8 cellular contexts compared by ENCODE assay signal in the genomic region with DNA sequence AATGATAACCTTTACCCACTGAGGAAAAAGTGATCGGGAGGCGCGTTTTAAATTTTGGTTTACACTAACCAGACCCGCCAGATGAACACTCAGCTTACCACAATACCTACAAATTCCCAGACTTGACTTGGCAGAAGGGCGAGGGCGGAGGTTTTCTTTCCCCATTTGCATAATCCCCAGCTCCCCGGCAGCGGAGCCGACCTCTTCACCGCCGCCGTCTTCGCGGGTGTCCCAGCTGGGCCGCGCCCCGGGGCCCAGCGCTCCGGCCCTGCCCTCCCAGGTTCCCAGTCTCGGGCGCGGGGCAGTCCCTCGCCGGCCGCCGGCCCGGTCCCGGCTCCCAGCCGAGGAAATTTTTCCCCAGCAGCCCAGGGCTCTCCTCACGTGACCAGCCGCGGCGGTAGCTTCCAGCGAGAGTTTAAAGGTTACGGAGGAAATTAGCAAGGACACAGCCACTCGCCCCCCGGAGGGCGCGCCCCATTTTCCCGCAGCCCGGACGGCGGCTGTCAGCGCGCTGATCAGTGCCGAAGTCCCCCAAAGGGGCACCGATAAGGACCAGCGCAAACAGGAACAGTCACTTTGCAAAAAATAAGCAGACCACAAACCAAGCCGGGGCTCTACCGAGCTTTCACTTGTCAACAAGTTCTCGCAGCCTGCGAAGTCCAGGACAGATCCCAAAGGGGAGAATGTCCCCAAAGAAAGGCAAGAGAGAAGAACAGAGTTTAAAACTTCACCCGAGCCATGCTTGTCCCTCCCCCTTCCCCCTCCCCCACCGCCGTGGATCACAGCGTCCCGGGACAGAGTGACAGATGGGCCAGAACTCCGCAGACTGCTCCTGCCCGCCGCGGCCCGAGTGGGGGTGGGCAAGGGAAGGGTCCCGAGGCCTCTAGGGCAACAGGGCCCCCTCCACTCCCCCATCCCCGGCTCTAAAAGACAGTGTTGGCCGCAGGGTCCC. TPM values are rescaled to one million over a fixed set of nuclear protein-coding genes. Genes with fewer than 3 reads are reported as not detected.
DNase-seq lines count a peak whose midpoint lies in the region; ATAC-seq and TF ChIP-seq lines count a peak whose summit lies in the region.

No MANE protein-coding gene starts in this region.

- no peak for TF ChIP-seq CTCF in GM10266 (IDR thresholded peaks at IDR 0.05; ENCODE audit: control insufficient read depth, insufficient read depth, low read depth, missing control alignments)
- no peak for TF ChIP-seq CTCF in NB4 (IDR thresholded peaks at IDR 0.05; ENCODE audit: low read depth, low read length)
- peak in 4 of 56 donors; percentile 9 to 30 (median 15) for TF ChIP-seq CTCF in dorsolateral prefrontal cortex (IDR thresholded peaks at IDR 0.05 in 54 of 56, conservative IDR thresholded peaks at IDR 0.05 in 2 of 56; ENCODE audit: low read depth in 1 of 56, partially characterized antibody in 56 of 56)
- TF ChIP-seq CTCF in lower lobe of right lung (IDR thresholded peaks at IDR 0.05), result no peak

- intact Hi-C loops in dorsolateral prefrontal cortex (cut with DNase I) (loop anchor here in 1 of 2 donors (5.0 kb wide), 1 partner anchor 212 kb away; no protein-coding TSS in a partner anchor), lower lobe of right lung (cut with DNase I) (loop anchor here (5.0 to 10.0 kb wide), 2 partner anchors 125 to 287 kb away; no protein-coding TSS in a partner anchor)

- H3K9me3 ChIP-seq in lower lobe of right lung, result no peaks in the 10 kb centered on the region

- peak; percentile 73 to 80 for ATAC-seq in lower lobe of right lung

- H3K36me3 ChIP-seq in lower lobe of right lung, result no peaks in the 10 kb centered on the region

- peaks cover 51% of the 10 kb centered on the region for H3K4me1 ChIP-seq in lower lobe of right lung

- H3K27ac ChIP-seq in dorsolateral prefrontal cortex, result peak overlapping the region; percentile 63 to 98 (median 93)
- peak overlapping the region; percentile 98 for H3K27ac ChIP-seq in lower lobe of right lung

- H3K27me3 ChIP-seq in dorsolateral prefrontal cortex, result no peaks in the 10 kb centered on the region
- H3K27me3 ChIP-seq in lower lobe of right lung (ENCODE audit: low read depth), result no peaks in the 10 kb centered on the region

- H3K4me3 ChIP-seq in NB4 (ENCODE audit: low read depth, low read length), result peak overlapping the region; percentile 73
- peak overlapping the region; percentile 61 to 95 (median 85) for H3K4me3 ChIP-seq in dorsolateral prefrontal cortex
- H3K4me3 ChIP-seq in lower lobe of right lung, result peak overlapping the region; percentile 80

- TF ChIP-seq POLR2A in NB4 (IDR thresholded peaks at IDR 0.05; ENCODE audit: extremely low read depth, insufficient read length), result no peak

- DNase-seq in GM10266 (ENCODE audit: extremely low spot score), result peak; percentile 74
- peak; percentile 49 for DNase-seq in HCEC 1CT
- peak; percentile 65 for DNase-seq in NB4 (ENCODE audit: low read depth)
- peak; percentile 30 to 37 for DNase-seq in activated CD4-positive, alpha-beta T cell treated with anti-CD3 and anti-CD28 coated beads, Interleukin-2, amount 50 U/mL, for 24 hours (ENCODE audit: low read depth in 1 of 2, low spot score in 1 of 2)
- DNase-seq in dorsolateral prefrontal cortex, result peak in 8 of 10 donors; percentile 44 to 74 (median 62)
- peak; percentile 83 for DNase-seq in lower lobe of right lung
- peak; percentile 23 to 34 (median 29) for DNase-seq in stimulated activated CD4-positive, alpha-beta T cell treated with anti-CD3 and anti-CD28 coated beads, TNF-alpha, amount 100 ng/mL, for 4 hours (ENCODE audit: low read depth in 3 of 3)
- DNase-seq in epidermal melanocyte (ENCODE audit: insufficient read length, low spot score), result no peak

RNA-seq across cellular contexts. Expression of a gene that starts 1.3 kb away (rescaled TPM):
- total RNA-seq in dorsolateral prefrontal cortex (100 to 1,000 TPM in 118 of 120 experiments, 10 to 100 TPM in 2; 75.3 to 231 (median 164) TPM), lower lobe of right lung (85.0 TPM)

RNA-seq across cellular contexts. Expression of a gene that starts 39.1 kb away (rescaled TPM):
- 10 to 100 TPM in 73 of 120 experiments, 1 to 10 TPM in 47; 5.1 to 19.3 (median 10.7) TPM for total RNA-seq in dorsolateral prefrontal cortex
- 15.4 TPM for total RNA-seq in lower lobe of right lung
